ENCODE assay signal across 17 cellular contexts in genomic region chr4:184953421-184953820, GRCh38.
DNase-seq lines count a peak whose midpoint lies in the region; FAIRE-seq and TF ChIP-seq lines count a peak whose summit lies in the region.
"Had no signal": no experiment of that assay in that cellular context is flagged by ENCODE, and none has a peak within 500 bp of the region (broad histone marks: within the 10 kb centered on the region; RNA-seq: fewer than 3 reads in every experiment).

No MANE protein-coding gene starts in this region.

- H3K79me2 ChIP-seq in mammary epithelial cell (ENCODE audit: insufficient read depth, low read length), result no peaks in the 10 kb centered on the region

- H3K27me3 ChIP-seq in mammary epithelial cell (ENCODE audit: insufficient read depth, low read length) (no peaks in the 10 kb centered on the region), breast epithelium (no peaks in the 10 kb centered on the region), adrenal gland (peaks cover 8% of the 10 kb centered on the region)

- H3K9me3 ChIP-seq in mammary epithelial cell (replicated peaks; ENCODE audit: insufficient read depth, low read length), result no peaks in the 10 kb centered on the region
- H3K9me3 ChIP-seq in breast epithelium, result no peaks in the 10 kb centered on the region
- H3K9me3 ChIP-seq in adrenal gland (replicated peaks in 1 of 3), result no peaks in the 10 kb centered on the region

- H3K27ac ChIP-seq in mammary epithelial cell (ENCODE audit: insufficient read depth, low read depth, low read length), result no peak overlapping the region
- no peak overlapping the region for H3K27ac ChIP-seq in breast epithelium
- H3K27ac ChIP-seq in adrenal gland, result no peak overlapping the region

- peak overlapping the region; percentile 58 for H2AFZ ChIP-seq in mammary epithelial cell (ENCODE audit: low read depth, low read length)

- dilution Hi-C loops in mammary epithelial cell (cut with HindIII; ENCODE audit: low sequenced_read_pairs), result no loop called here

- in situ Hi-C loops in mammary epithelial cell (cut with MboI; ENCODE audit: low sequenced_read_pairs in 2 of 2), result no loop called here

- no peaks in the 10 kb centered on the region for H3K36me3 ChIP-seq in mammary epithelial cell (ENCODE audit: insufficient read depth, low read length)
- no peaks in the 10 kb centered on the region for H3K36me3 ChIP-seq in breast epithelium
- no peaks in the 10 kb centered on the region for H3K36me3 ChIP-seq in adrenal gland (replicated peaks in 1 of 2)

- TF ChIP-seq POLR2A in breast epithelium (IDR thresholded peaks at IDR 0.05), result no peak
- no peak for TF ChIP-seq POLR2A in adrenal gland (IDR thresholded peaks at IDR 0.05)

- H3K4me3 ChIP-seq in mammary epithelial cell (replicated peaks in 1 of 3; ENCODE audit: insufficient read depth in 1 of 3, low read depth in 2 of 3, low read length in 3 of 3) (no peak overlapping the region), breast epithelium (no peak overlapping the region), adrenal gland (no peak overlapping the region)
- H3K4me3 ChIP-seq: GM23338 had no signal

- H3K4me1 ChIP-seq in mammary epithelial cell (ENCODE audit: insufficient read depth, low read length) (peaks cover 9% of the 10 kb centered on the region), breast epithelium (no peaks in the 10 kb centered on the region), adrenal gland (replicated peaks in 1 of 2) (no peaks in the 10 kb centered on the region)

- no peak for FAIRE-seq in D721Med (lab: Jason Lieb, UNC)
- FAIRE-seq: GM12891, GM18507 had no signal

- BruUV-seq in mammary epithelial cell (replicated peaks; lab: Mats Ljungman, UMichigan), result no TSS peak

- no peak for TF ChIP-seq CTCF in mammary epithelial cell (conservative IDR thresholded peaks at IDR 0.05 in 1 of 2, IDR thresholded peaks at IDR 0.05 in 1 of 2; ENCODE audit: extremely low read depth in 1 of 2, insufficient read depth in 1 of 2, low read depth in 1 of 2, low read length in 2 of 2)
- no peak for TF ChIP-seq CTCF in breast epithelium (IDR thresholded peaks at IDR 0.05)
- TF ChIP-seq CTCF in D721Med (IDR thresholded peaks at IDR 0.05; ENCODE audit: insufficient read depth, missing control alignments), result no peak
- TF ChIP-seq CTCF in adrenal gland (IDR thresholded peaks at IDR 0.05), result no peak

- no peaks in the 10 kb centered on the region for H4K20me1 ChIP-seq in mammary epithelial cell (ENCODE audit: insufficient read depth, low read length)

- intact Hi-C loops in mammary epithelial cell (cut with micrococcal nuclease) (no loop called here), breast epithelium (cut with DNase I; ENCODE audit: low total_unique reads) (no loop called here), posterior vena cava (cut with DNase I) (no loop called here), adrenal gland (cut with DNase I) (no loop called here)

- no peak overlapping the region for H3K4me2 ChIP-seq in mammary epithelial cell (ENCODE audit: insufficient read depth, low read depth, low read length)
- H3K4me2 ChIP-seq: GM23338 had no signal

- 79% methylated on average over 8 of the region's 8 CpGs for WGBS in mammary epithelial cell (ENCODE audit: low coverage, missing lambda C conversion rate)
- 71 to 80% (median 75%) methylated on average over 8 of the region's 8 CpGs for WGBS in adrenal gland, 4 donors

- CTCF ChIA-PET in mammary epithelial cell (lab: Charles Lee; ENCODE audit: low non-redundant PET), result no interaction called here

- H3K9ac ChIP-seq in mammary epithelial cell (ENCODE audit: insufficient read depth, low read length), result no peak overlapping the region

- no peak for DNase-seq in mammary epithelial cell
- DNase-seq in breast epithelium (ENCODE audit: low spot score in 2 of 2), result no peak
- DNase-seq in D721Med (ENCODE audit: insufficient read length, low spot score), result peak; percentile 40
- DNase-seq in posterior vena cava (ENCODE audit: low spot score), result peak; percentile 41
- no peak for DNase-seq in adrenal gland
- DNase-seq in globus pallidus (ENCODE audit: low spot score), result no peak
- DNase-seq in HCEC 1CT, result no peak
- DNase-seq: CD4-positive, alpha-beta T cell; CD8-positive, alpha-beta memory T cell; DMS53; DMS79 treated with DMSO at 0.1 percent for 48 hours; GF-D8; H9; HFFc6 had no signal

Comparison
In these comparisons a context has a peak if more than half of its experiments do, and no peak if none do; other contexts are left out.
1. DNase-seq: peak in D721Med (single experiment) and posterior vena cava (single experiment); none in mammary epithelial cell (single experiment), breast epithelium (0 of 2), adrenal gland (0 of 7), globus pallidus (single experiment) and HCEC 1CT (single experiment).